Comparison of ENCODE assay signal across 15 cellular contexts in the genomic region with DNA sequence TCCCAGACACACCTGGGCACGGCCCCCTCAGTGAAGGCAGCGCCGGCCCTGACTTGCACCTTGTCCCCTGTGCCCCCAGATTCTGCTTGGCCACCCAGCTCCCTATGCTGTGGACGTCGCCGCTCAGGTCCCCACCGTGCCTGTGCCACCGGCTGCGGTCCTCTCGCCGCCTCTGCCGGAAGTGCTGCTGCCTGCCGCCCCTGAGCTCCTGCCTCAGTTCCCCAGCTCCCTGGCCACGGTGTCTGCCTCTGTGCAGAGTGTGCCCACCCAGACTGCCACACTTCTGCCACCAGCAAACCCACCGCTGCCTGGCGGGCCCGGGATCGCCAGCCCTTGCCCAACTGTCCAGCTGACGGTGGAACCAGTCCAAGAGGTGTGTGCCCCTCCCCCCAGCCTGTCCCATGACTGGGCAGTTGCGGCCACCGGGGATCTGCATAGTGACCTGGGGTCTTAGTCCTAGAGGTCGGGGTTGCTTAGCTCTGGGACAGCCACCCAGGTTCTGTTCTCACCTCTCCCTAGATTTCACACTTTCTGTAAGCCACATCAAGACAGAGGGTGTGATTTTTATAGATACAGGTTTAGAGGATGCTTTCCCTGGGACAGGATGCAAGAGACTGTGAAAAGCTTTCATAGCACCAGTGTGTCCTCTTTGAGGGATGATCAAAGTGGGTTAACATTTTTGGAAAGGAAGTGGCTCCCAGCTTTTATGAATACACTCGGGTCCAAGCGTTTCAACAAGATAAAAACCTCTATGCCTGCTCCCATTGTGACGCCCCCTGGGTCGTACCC.
DNase-seq lines count a peak whose midpoint lies in the region; ATAC-seq and TF ChIP-seq lines count a peak whose summit lies in the region.
"Had no signal": no experiment of that assay in that cellular context is flagged by ENCODE, and none has a peak within 500 bp of the region (broad histone marks: within the 10 kb centered on the region; RNA-seq: fewer than 3 reads in every experiment).

No MANE protein-coding gene starts in this region.

- H2AK5ac ChIP-seq in mesenchymal stem cell (ENCODE audit: low read length, severe bottlenecking), result no peak overlapping the region

- H3K14ac ChIP-seq in mesenchymal stem cell (ENCODE audit: low read length in 2 of 2), result no peak overlapping the region

- H3K4ac ChIP-seq in mesenchymal stem cell (ENCODE audit: low read depth in 1 of 2, low read length in 2 of 2), result no peak overlapping the region

- H3K4me3 ChIP-seq in mesenchymal stem cell (ENCODE audit: insufficient read depth in 1 of 2, low read depth in 1 of 2, low read length in 2 of 2), result peak overlapping the region in 1 of 2 experiments; percentile 3
- H3K4me3 ChIP-seq: esophagus squamous epithelium, GM23248, upper lobe of left lung had no signal

- H3K23ac ChIP-seq in mesenchymal stem cell (ENCODE audit: low read length in 2 of 2), result no peak overlapping the region

- H3K4me1 Mint-ChIP-seq in activated CD4-positive, alpha-beta memory T cell treated with anti-CD3 and anti-CD28 coated beads for 36 hours (ENCODE audit: low read depth), result no peaks in the 10 kb centered on the region
- no peaks in the 10 kb centered on the region for H3K4me1 Mint-ChIP-seq in type B pancreatic cell (ENCODE audit: unreplicated experiment)

- DNase-seq in Right ventricle myocardium inferior (ENCODE audit: missing footprints) (peak; percentile 67), Right ventricle myocardium superior (no peak), mesenchymal stem cell (no peak), type B pancreatic cell (ENCODE audit: extremely low spot score, unreplicated experiment) (peak; percentile 68)
- DNase-seq in activated CD4-positive, alpha-beta memory T cell treated with anti-CD3 and anti-CD28 coated beads for 36 hours, result peak; percentile 7
- DNase-seq: Calu3; esophagus squamous epithelium; GM23248; NCI-H1048; stimulated activated CD4-positive, alpha-beta T cell treated with anti-CD3 and anti-CD28 coated beads, Interleukin-4, amount 100 ng/mL, for 24 hours; T-helper 2 cell had no signal

- no peak overlapping the region for H3K4me3 Mint-ChIP-seq in activated CD4-positive, alpha-beta memory T cell treated with anti-CD3 and anti-CD28 coated beads for 36 hours
- H3K4me3 Mint-ChIP-seq in type B pancreatic cell, result no peak overlapping the region

- peaks cover 0 to 21% of the 10 kb centered on the region in 2 experiments for H3K27me3 ChIP-seq in mesenchymal stem cell (ENCODE audit: control insufficient read depth in 1 of 2, insufficient read depth in 1 of 2, low read length in 2 of 2)
- H3K27me3 ChIP-seq: esophagus squamous epithelium, upper lobe of left lung had no signal

- POLR2A ChIA-PET in activated CD4-positive, alpha-beta memory T cell treated with anti-CD3 and anti-CD28 coated beads for 36 hours (lab: Charles Lee), result no interaction called here

- no peaks in the 10 kb centered on the region for H3K79me1 ChIP-seq in mesenchymal stem cell (replicated peaks; ENCODE audit: low read length, poor library complexity, severe bottlenecking)

- no peak overlapping the region for H3K9ac ChIP-seq in mesenchymal stem cell (ENCODE audit: low read length)
- H3K9ac ChIP-seq: GM23248 had no signal

- no peak for TF ChIP-seq CTCF in type B pancreatic cell (conservative IDR thresholded peaks at IDR 0.05)

- H3K4me1 ChIP-seq in mesenchymal stem cell (ENCODE audit: control insufficient read depth, insufficient read depth, low read depth, low read length), result no peaks in the 10 kb centered on the region
- H3K4me1 ChIP-seq: esophagus squamous epithelium, upper lobe of left lung had no signal

- H3K36me3 Mint-ChIP-seq in activated CD4-positive, alpha-beta memory T cell treated with anti-CD3 and anti-CD28 coated beads for 36 hours, result no peaks in the 10 kb centered on the region
- H3K36me3 Mint-ChIP-seq in type B pancreatic cell, result no peaks in the 10 kb centered on the region

- H4K91ac ChIP-seq in mesenchymal stem cell (ENCODE audit: low read length), result peak overlapping the region; percentile 34

- H2BK15ac ChIP-seq in mesenchymal stem cell (ENCODE audit: low read depth, poor library complexity, severe bottlenecking), result no peak overlapping the region

- no peak overlapping the region for H2BK5ac ChIP-seq in mesenchymal stem cell (ENCODE audit: low read depth, low read length, poor library complexity, severe bottlenecking)

- intact Hi-C loops in Right ventricle myocardium inferior (cut with DNase I) (no loop called here), Right ventricle myocardium superior (cut with DNase I) (no loop called here)
- intact Hi-C loops in activated CD4-positive, alpha-beta memory T cell treated with anti-CD3 and anti-CD28 coated beads for 36 hours (cut with micrococcal nuclease), result no loop called here

- no peak overlapping the region for H3K4me2 ChIP-seq in mesenchymal stem cell (ENCODE audit: low read length, poor library complexity, severe bottlenecking)

- no peak overlapping the region for H2BK120ac ChIP-seq in mesenchymal stem cell (ENCODE audit: low read depth, low read length)

- no peak overlapping the region for H3K27ac ChIP-seq in mesenchymal stem cell (ENCODE audit: low read length, poor library complexity, severe bottlenecking)
- H3K27ac ChIP-seq: esophagus squamous epithelium, GM23248, upper lobe of left lung had no signal

- H3K27me3 Mint-ChIP-seq in activated CD4-positive, alpha-beta memory T cell treated with anti-CD3 and anti-CD28 coated beads for 36 hours, result no peaks in the 10 kb centered on the region
- H3K27me3 Mint-ChIP-seq in type B pancreatic cell, result no peaks in the 10 kb centered on the region

- no peaks in the 10 kb centered on the region for H3K9me3 ChIP-seq in mesenchymal stem cell (ENCODE audit: control insufficient read depth, low read length)
- H3K9me3 ChIP-seq: esophagus squamous epithelium, upper lobe of left lung had no signal

- H3K36me3 ChIP-seq in mesenchymal stem cell (ENCODE audit: control insufficient read depth in 1 of 2, insufficient read depth in 2 of 2, low read depth in 1 of 2, low read length in 2 of 2), result peaks cover 0 to 2% of the 10 kb centered on the region in 2 experiments
- H3K36me3 ChIP-seq: esophagus squamous epithelium, upper lobe of left lung had no signal

- no peak overlapping the region for H2BK12ac ChIP-seq in mesenchymal stem cell (ENCODE audit: low read length in 2 of 2)

- WGBS in mesenchymal stem cell, result 94% methylated on average over 23 of the region's 26 CpGs

- ATAC-seq in Right ventricle myocardium inferior (no peak), Right ventricle myocardium superior (ENCODE audit: poor library complexity) (no peak), HG02642 (IDR thresholded peaks at IDR 0.05; ENCODE audit: poor library complexity, unreplicated experiment) (no peak), HG03025 (IDR thresholded peaks at IDR 0.05; ENCODE audit: low FRiP score, unreplicated experiment) (no peak), GM21717 (IDR thresholded peaks at IDR 0.05; ENCODE audit: unreplicated experiment) (no peak)

- CTCF ChIA-PET in activated CD4-positive, alpha-beta memory T cell treated with anti-CD3 and anti-CD28 coated beads for 36 hours (lab: Charles Lee), result no interaction called here

- no peak overlapping the region for H3K18ac ChIP-seq in mesenchymal stem cell (ENCODE audit: low read depth in 1 of 2, low read length in 2 of 2)

- no peaks in the 10 kb centered on the region for H3K9me3 Mint-ChIP-seq in activated CD4-positive, alpha-beta memory T cell treated with anti-CD3 and anti-CD28 coated beads for 36 hours
- no peaks in the 10 kb centered on the region for H3K9me3 Mint-ChIP-seq in type B pancreatic cell

- no peak overlapping the region for H2AFZ ChIP-seq in mesenchymal stem cell (ENCODE audit: low read depth, low read length)
- H2AFZ ChIP-seq: GM23248 had no signal

- H4K8ac ChIP-seq in mesenchymal stem cell (ENCODE audit: low read length), result no peak overlapping the region

- no peak overlapping the region for H3K27ac Mint-ChIP-seq in activated CD4-positive, alpha-beta memory T cell treated with anti-CD3 and anti-CD28 coated beads for 36 hours
- H3K27ac Mint-ChIP-seq in type B pancreatic cell, result no peak overlapping the region

Comparison
In these comparisons a context has a peak if more than half of its experiments do, and no peak if none do; other contexts are left out.
1. DNase-seq: peak in Right ventricle myocardium inferior (single experiment), activated CD4-positive, alpha-beta memory T cell treated with anti-CD3 and anti-CD28 coated beads for 36 hours (single experiment) and type B pancreatic cell (single experiment); none in Right ventricle myocardium superior (single experiment) and mesenchymal stem cell (single experiment).